In the genomic region with DNA sequence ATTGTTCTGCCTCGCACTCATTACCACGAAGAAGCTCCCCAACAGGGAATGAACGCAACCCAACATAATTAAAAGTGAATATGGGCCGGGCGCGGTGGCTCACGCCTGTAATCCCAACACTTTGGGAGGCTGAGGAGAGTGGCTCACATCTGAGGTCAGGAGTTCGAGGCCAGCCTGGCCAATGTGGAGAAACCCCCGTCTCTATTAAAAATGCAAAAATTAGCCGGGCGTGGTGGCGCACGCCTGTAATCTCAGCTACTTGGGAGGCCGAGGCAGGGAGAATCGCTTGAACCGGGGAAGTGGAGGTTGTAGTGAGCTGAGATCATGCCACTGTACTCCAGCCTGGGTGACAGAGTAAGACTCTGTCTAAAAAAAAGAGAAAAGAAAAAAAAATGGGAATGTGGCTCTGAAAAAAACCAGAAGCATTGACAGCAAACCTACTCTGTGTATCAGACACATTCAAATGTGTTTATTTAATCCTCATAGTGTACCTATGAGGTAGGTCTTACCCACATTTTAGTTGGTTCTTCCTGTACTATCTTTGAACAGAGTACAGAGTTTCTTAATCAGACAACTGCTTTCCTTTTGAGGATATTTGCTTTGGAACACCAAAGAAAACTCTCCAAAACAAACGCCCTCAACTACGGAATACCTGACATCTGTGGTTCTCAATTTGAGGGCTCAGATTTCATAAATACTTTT, we compare ENCODE assay signal across 10 cellular contexts.
A peak's percentile ranks its signal among the peaks of the same experiment; 100 is the strongest.
DNase-seq lines count a peak whose midpoint lies in the region; ATAC-seq and TF ChIP-seq lines count a peak whose summit lies in the region.
"Had no signal": no experiment of that assay in that cellular context is flagged by ENCODE, and none has a peak within 500 bp of the region (broad histone marks: within the 10 kb centered on the region; RNA-seq: fewer than 3 reads in every experiment).

No MANE protein-coding gene starts in this region.

- H3K27me3 Mint-ChIP-seq in Caco-2 (ENCODE audit: insufficient read depth, unreplicated experiment), result no peaks in the 10 kb centered on the region
- H3K27me3 Mint-ChIP-seq: brain had no signal

- peaks cover 7% of the 10 kb centered on the region; the same call in 1 of the 2 replicates for H3K4me1 ChIP-seq in Caco-2
- H3K4me1 ChIP-seq in gastrocnemius medialis, result peaks cover 31 to 42% of the 10 kb centered on the region in 2 donors

- no peaks in the 10 kb centered on the region for H3K36me3 Mint-ChIP-seq in Caco-2 (ENCODE audit: insufficient read depth, unreplicated experiment)
- H3K36me3 Mint-ChIP-seq: brain had no signal

- H3K36me3 ChIP-seq in Caco-2 (ENCODE audit: control insufficient read depth, insufficient read depth, low read length) (no peaks in the 10 kb centered on the region), gastrocnemius medialis (no peaks in the 10 kb centered on the region)

- TF ChIP-seq CTCF in Caco-2 (IDR thresholded peaks at IDR 0.05; ENCODE audit: insufficient read depth in 1 of 2, low read depth in 1 of 2, low read length in 1 of 2, severe bottlenecking in 1 of 2, unreplicated experiment in 1 of 2) (no peak), RWPE1 (conservative IDR thresholded peaks at IDR 0.05; ENCODE audit: low read depth) (no peak), foreskin fibroblast (IDR thresholded peaks at IDR 0.05; ENCODE audit: low read depth, low read length) (no peak), gastrocnemius medialis (IDR thresholded peaks at IDR 0.05 in 4 of 5, conservative IDR thresholded peaks at IDR 0.05 in 1 of 5) (no peak)

- TF ChIP-seq POLR2A in gastrocnemius medialis (IDR thresholded peaks at IDR 0.05), result peak in 1 of 2 donors; percentile 24

- H3K27ac ChIP-seq in RWPE1 (peak overlapping the region; percentile 99), gastrocnemius medialis (peak overlapping the region; percentile 90 to 98 (median 95))

- DNase-seq in Caco-2, result no peak
- no peak for DNase-seq in RWPE1 (ENCODE audit: low spot score)
- DNase-seq in foreskin fibroblast, result no peak
- no peak for DNase-seq in gastrocnemius medialis
- no peak for DNase-seq in AML-193 (lab: John Stamatoyannopoulos, UW)
- no peak for DNase-seq in pons (ENCODE audit: low spot score)
- no peak for DNase-seq in NCI-H526 (lab: John Stamatoyannopoulos, UW)
- no peak for DNase-seq in activated gamma-delta T cell (lab: John Stamatoyannopoulos, UW)
- DNase-seq: NCI-H1417 treated with DMSO at 0.1 percent for 48 hours had no signal

- peak overlapping the region; percentile 61 for H3K4me3 ChIP-seq in Caco-2 (ENCODE audit: low read depth, low read length)
- peak overlapping the region; percentile 56 to 58 for H3K4me3 ChIP-seq in foreskin fibroblast (ENCODE audit: low read depth in 1 of 2, low read length in 2 of 2)
- H3K4me3 ChIP-seq in gastrocnemius medialis, result peak overlapping the region; percentile 50 to 59 (median 58)

- H3K27me3 ChIP-seq in Caco-2 (replicated peaks; ENCODE audit: control insufficient read depth, insufficient read depth, low read length) (no peaks in the 10 kb centered on the region), gastrocnemius medialis (no peaks in the 10 kb centered on the region)

- POLR2A ChIA-PET in Caco-2 (lab: Charles Lee), result interaction anchor here (0.8 to 0.9 kb wide), 2 partner anchors 25 to 1040 kb away, joined by 3 to 10 read pairs; no protein-coding TSS in a partner anchor
- POLR2A ChIA-PET in RWPE1 (lab: Yijun Ruan, JAX; ENCODE audit: low non-redundant PET), result no interaction called here

- H3K9me3 Mint-ChIP-seq in Caco-2 (ENCODE audit: unreplicated experiment), result no peaks in the 10 kb centered on the region

- in situ Hi-C loops in gastrocnemius medialis (cut with MboI; ENCODE audit: low sequenced_read_pairs in 4 of 4), result no loop called here

- H3K27ac Mint-ChIP-seq in Caco-2 (ENCODE audit: unreplicated experiment), result no peak overlapping the region

- H3K9me3 ChIP-seq in Caco-2 (no peaks in the 10 kb centered on the region), gastrocnemius medialis (no peaks in the 10 kb centered on the region)

- CTCF ChIA-PET in Caco-2 (lab: Charles Lee), result interaction anchor here (0.6 to 2.3 kb wide), 7 partner anchors 15 to 1350 kb away, joined by 3 to 13 read pairs (median 3); no protein-coding TSS in a partner anchor
- CTCF ChIA-PET in RWPE1 (lab: Yijun Ruan, JAX), result interaction anchor here (0.7 to 1.6 kb wide), 3 partner anchors 12 to 436 kb away, joined by 3 to 4 read pairs (median 3); no protein-coding TSS in a partner anchor

- no peak overlapping the region for H3K4me3 Mint-ChIP-seq in Caco-2 (ENCODE audit: unreplicated experiment)

- no peaks in the 10 kb centered on the region for H3K4me1 Mint-ChIP-seq in Caco-2 (ENCODE audit: low read depth, unreplicated experiment)

- no TSS peak for BruUV-seq in Caco-2 (replicated peaks; lab: Mats Ljungman, UMichigan)

- intact Hi-C loops in Caco-2 (cut with micrococcal nuclease; ENCODE audit: unreplicated experiment), result loop anchor here (2.0 kb wide), 2 partner anchors 16 to 444 kb away; no protein-coding TSS in a partner anchor
- intact Hi-C loops in gastrocnemius medialis (cut with DNase I; ENCODE audit: low total_unique reads), result no loop called here

- ATAC-seq in gastrocnemius medialis, result no peak
